In the genomic region with DNA sequence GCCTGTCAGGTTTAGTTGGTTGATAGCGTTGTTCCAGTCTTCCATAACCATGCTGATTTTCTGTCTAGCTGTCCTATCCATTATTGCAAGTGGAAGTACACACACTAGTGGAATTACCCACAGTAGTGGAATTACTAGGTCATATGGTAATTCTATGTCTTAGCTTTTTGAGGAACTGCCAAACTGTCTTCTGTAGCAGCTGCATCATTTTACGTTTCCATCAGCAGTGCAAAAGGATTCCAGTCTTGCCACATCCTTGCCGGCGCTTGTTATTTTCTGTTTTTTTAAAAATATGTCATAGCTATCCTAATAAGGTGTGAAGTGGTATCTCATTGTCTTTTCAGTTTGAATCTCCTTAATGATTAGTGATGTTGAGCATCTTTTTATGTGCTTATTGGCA, we compare ENCODE assay signal across 1 cellular context.
A peak's percentile ranks its signal among the peaks of the same experiment; 100 is the strongest.
TF ChIP-seq lines count a peak whose summit lies in the region.

No MANE protein-coding gene starts in this region.

TF ChIP-seq in K562, 482 proteins besides CTCF, POLR2A, EP300 and RAD21:
- TF ChIP-seq SPI1 (IDR thresholded peaks at IDR 0.05; ENCODE audit: borderline replicate concordance, low read depth, low read length) = peak; percentile 27; the same call in 1 of the 2 replicates
- TF ChIP-seq DACH1 (IDR thresholded peaks at IDR 0.05; ENCODE audit: partially characterized antibody) = no peak
- TF ChIP-seq PHTF2 (CRISPR knock-in tag; IDR thresholded peaks at IDR 0.05) = no peak
- TF ChIP-seq MEIS2 (IDR thresholded peaks at IDR 0.05; ENCODE audit: partially characterized antibody) = no peak
- TF ChIP-seq MCM7 (IDR thresholded peaks at IDR 0.05) = no peak
